In genomic region chr12:6535697-6535946, GRCh38 we compare ENCODE assay signal across 1 cellular context.
TF ChIP-seq lines count a peak whose summit lies in the region.

No MANE protein-coding gene starts in this region.

TF ChIP-seq in IMR-90, 13 proteins besides CTCF, POLR2A, EP300 and RAD21:
- TF ChIP-seq FOS (IDR thresholded peaks at IDR 0.05; ENCODE audit: low read depth, low read length), result no peak
- TF ChIP-seq, protein P1, sequence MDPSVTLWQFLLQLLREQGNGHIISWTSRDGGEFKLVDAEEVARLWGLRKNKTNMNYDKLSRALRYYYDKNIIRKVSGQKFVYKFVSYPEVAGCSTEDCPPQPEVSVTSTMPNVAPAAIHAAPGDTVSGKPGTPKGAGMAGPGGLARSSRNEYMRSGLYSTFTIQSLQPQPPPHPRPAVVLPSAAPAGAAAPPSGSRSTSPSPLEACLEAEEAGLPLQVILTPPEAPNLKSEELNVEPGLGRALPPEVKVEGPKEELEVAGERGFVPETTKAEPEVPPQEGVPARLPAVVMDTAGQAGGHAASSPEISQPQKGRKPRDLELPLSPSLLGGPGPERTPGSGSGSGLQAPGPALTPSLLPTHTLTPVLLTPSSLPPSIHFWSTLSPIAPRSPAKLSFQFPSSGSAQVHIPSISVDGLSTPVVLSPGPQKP (IDR thresholded peaks at IDR 0.05; ENCODE audit: borderline replicate concordance, low read depth, low read length), result no peak
- no peak for TF ChIP-seq USF2 (IDR thresholded peaks at IDR 0.05; ENCODE audit: low read depth, low read length)
- TF ChIP-seq CHD1 (IDR thresholded peaks at IDR 0.05; ENCODE audit: low read depth, low read length), result no peak
- no peak for TF ChIP-seq MXI1 (IDR thresholded peaks at IDR 0.05; ENCODE audit: borderline replicate concordance, low read depth, low read length)
- TF ChIP-seq MAZ (IDR thresholded peaks at IDR 0.05; ENCODE audit: borderline replicate concordance, low read depth, low read length), result no peak
- no peak for TF ChIP-seq RCOR1 (IDR thresholded peaks at IDR 0.05; ENCODE audit: insufficient replicate concordance, low read length)
- TF ChIP-seq MAFK (IDR thresholded peaks at IDR 0.05; ENCODE audit: low read depth, low read length), result no peak
- TF ChIP-seq BHLHE40 (IDR thresholded peaks at IDR 0.05; ENCODE audit: low read depth, low read length), result no peak
- no peak for TF ChIP-seq SMC3 (IDR thresholded peaks at IDR 0.05; ENCODE audit: low read depth, low read length)
- no peak for TF ChIP-seq NFE2L2 (IDR thresholded peaks at IDR 0.05; ENCODE audit: low read depth, low read length)
- no peak for TF ChIP-seq CEBPB (IDR thresholded peaks at IDR 0.05; ENCODE audit: low read depth, low read length)
- TF ChIP-seq RFX5 (IDR thresholded peaks at IDR 0.05; ENCODE audit: low read depth, low read length), result no peak
